Comparison of ENCODE assay signal across 14 cellular contexts in genomic region chr11:69480547-69481392, GRCh38. TPM values are rescaled to one million over a fixed set of nuclear protein-coding genes. Genes with fewer than 3 reads are reported as not detected.
DNase-seq lines count a peak whose midpoint lies in the region; ATAC-seq and TF ChIP-seq lines count a peak whose summit lies in the region.
"Had no signal": no experiment of that assay in that cellular context is flagged by ENCODE, and none has a peak within 500 bp of the region (broad histone marks: within the 10 kb centered on the region; RNA-seq: fewer than 3 reads in every experiment).

No MANE protein-coding gene starts in this region.

- H3K14ac ChIP-seq in neuronal stem cell (ENCODE audit: low read length) = no peak overlapping the region

- no peaks in the 10 kb centered on the region for H3K4me1 Mint-ChIP-seq in T-helper 17 cell

- CTCF ChIA-PET in HEK293T (lab: Yijun Ruan, JAX) = no interaction called here

- ATAC-seq in Right ventricle myocardium inferior (peak; percentile 47), T-helper 17 cell (no peak), GM21528 (IDR thresholded peaks at IDR 0.05; ENCODE audit: low FRiP score, unreplicated experiment) (no peak)
- ATAC-seq: WTC11 had no signal

- peaks cover 4% of the 10 kb centered on the region for H3K27me3 Mint-ChIP-seq in T-helper 17 cell

- no peak overlapping the region for H2BK15ac ChIP-seq in neuronal stem cell (ENCODE audit: low read length)

- H3K27ac ChIP-seq in right atrium auricular region (peak overlapping the region; percentile 23 to 26), neuronal stem cell (replicated peaks; ENCODE audit: low read length) (no peak overlapping the region)

- H2BK12ac ChIP-seq in neuronal stem cell (ENCODE audit: low read length) = no peak overlapping the region

- H2AFZ ChIP-seq in neuronal stem cell (ENCODE audit: low read length) = no peak overlapping the region

- peaks cover 0 to 38% of the 10 kb centered on the region in 2 donors for H3K4me1 ChIP-seq in right atrium auricular region
- peaks cover 12 to 18% of the 10 kb centered on the region in 2 donors for H3K4me1 ChIP-seq in neuronal stem cell (ENCODE audit: control insufficient read depth in 2 of 2, insufficient read depth in 1 of 2, low read depth in 1 of 2, low read length in 2 of 2)

- H3K79me1 ChIP-seq in neuronal stem cell (ENCODE audit: low read depth, low read length) = no peaks in the 10 kb centered on the region

- H3K27ac Mint-ChIP-seq in T-helper 17 cell = no peak overlapping the region
- H3K27ac Mint-ChIP-seq: WTC11 had no signal

- peak; percentile 86 for DNase-seq in Right ventricle myocardium inferior (ENCODE audit: missing footprints)
- no peak for DNase-seq in cardiac septum (ENCODE audit: low spot score)
- DNase-seq in right atrium auricular region (ENCODE audit: low spot score) = no peak
- no peak for DNase-seq in neuronal stem cell (ENCODE audit: low spot score)
- DNase-seq in SHP77 (lab: John Stamatoyannopoulos, UW) = no peak
- DNase-seq in T-helper 17 cell = no peak
- DNase-seq in HEK293T (ENCODE audit: extremely low spot score) = no peak
- DNase-seq: H9, MM.1S, NCI-H2171 treated with DMSO at 0.1 percent for 48 hours had no signal

- H2BK120ac ChIP-seq in neuronal stem cell (ENCODE audit: low read depth, low read length) = peak overlapping the region; percentile 16

- H3K4me3 ChIP-seq in right atrium auricular region (no peak overlapping the region), neuronal stem cell (ENCODE audit: low read length in 2 of 2) (no peak overlapping the region)

- no peak overlapping the region for H4K91ac ChIP-seq in neuronal stem cell (ENCODE audit: low read depth, low read length, poor library complexity)

- peak overlapping the region; percentile 75 for H3K23ac ChIP-seq in neuronal stem cell (ENCODE audit: low read depth, low read length, poor library complexity)

- H2BK5ac ChIP-seq in neuronal stem cell (ENCODE audit: low read length) = peak overlapping the region; percentile 32

- no peak overlapping the region for H3K4me3 Mint-ChIP-seq in T-helper 17 cell
- H3K4me3 Mint-ChIP-seq: H9, nephron, WTC11 had no signal

- no peak overlapping the region for H4K8ac ChIP-seq in neuronal stem cell (ENCODE audit: low read depth, low read length)

- no peak overlapping the region for H3K4ac ChIP-seq in neuronal stem cell (ENCODE audit: low read length)

- no peaks in the 10 kb centered on the region for H3K27me3 ChIP-seq in right atrium auricular region
- no peaks in the 10 kb centered on the region for H3K27me3 ChIP-seq in neuronal stem cell (ENCODE audit: control insufficient read depth in 3 of 3, insufficient read depth in 3 of 3, low read depth in 1 of 3, low read length in 3 of 3)

- POLR2A ChIA-PET in HEK293T (lab: Yijun Ruan, JAX) = no interaction called here

- H3K36me3 Mint-ChIP-seq in T-helper 17 cell (ENCODE audit: low read depth) = no peaks in the 10 kb centered on the region
- H3K36me3 Mint-ChIP-seq: WTC11 had no signal

- intact Hi-C loops in Right ventricle myocardium inferior (cut with DNase I) = no loop called here
- intact Hi-C loops in cardiac septum (cut with DNase I) = no loop called here

- no peak overlapping the region for H3K4me2 ChIP-seq in neuronal stem cell (ENCODE audit: insufficient read depth, low read length, poor library complexity, severe bottlenecking)

- no peaks in the 10 kb centered on the region for H3K9me3 ChIP-seq in right atrium auricular region
- no peaks in the 10 kb centered on the region for H3K9me3 ChIP-seq in neuronal stem cell (replicated peaks in 1 of 2; ENCODE audit: control insufficient read depth in 2 of 2, insufficient read depth in 1 of 2, low read depth in 1 of 2, low read length in 2 of 2)
- no peaks in the 10 kb centered on the region for H3K9me3 ChIP-seq in T-helper 17 cell (ENCODE audit: control insufficient read depth, low read length, poor library complexity, severe bottlenecking)

- peak overlapping the region; percentile 66 for H3K18ac ChIP-seq in neuronal stem cell (ENCODE audit: low read length)

- H3K9ac ChIP-seq in neuronal stem cell (ENCODE audit: low read depth, low read length, poor library complexity) = peak overlapping the region; percentile 21

- TF ChIP-seq CTCF in right atrium auricular region (IDR thresholded peaks at IDR 0.05) = no peak

- WGBS in neuronal stem cell (ENCODE audit: extremely low coverage in 2 of 2, insufficient read length in 2 of 2, insufficient replicate concordance in 1 of 2), 2 donors = no CpG with 5 or more reads among the region's 13 CpGs

- H3K36me3 ChIP-seq in right atrium auricular region = no peaks in the 10 kb centered on the region
- no peaks in the 10 kb centered on the region for H3K36me3 ChIP-seq in neuronal stem cell (replicated peaks in 1 of 2; ENCODE audit: control insufficient read depth in 2 of 2, insufficient read depth in 2 of 2, low read length in 2 of 2)

- H2AK5ac ChIP-seq in neuronal stem cell (ENCODE audit: low read depth, low read length) = peak overlapping the region; percentile 39

TF ChIP-seq in HEK293T, 16 proteins besides CTCF, POLR2A, EP300 and RAD21:
- no peak for TF ChIP-seq PKNOX1 (IDR thresholded peaks at IDR 0.05)
- TF ChIP-seq CTBP1 (IDR thresholded peaks at IDR 0.05; ENCODE audit: borderline replicate concordance) = no peak
- no peak for TF ChIP-seq HDGF (IDR thresholded peaks at IDR 0.05; ENCODE audit: borderline replicate concordance)
- no peak for TF ChIP-seq ELF4 (IDR thresholded peaks at IDR 0.05)
- TF ChIP-seq ARNT (IDR thresholded peaks at IDR 0.05) = no peak
- no peak for TF ChIP-seq FOXM1 (IDR thresholded peaks at IDR 0.05; ENCODE audit: borderline replicate concordance)
- TF ChIP-seq BHLHE40 (IDR thresholded peaks at IDR 0.05; ENCODE audit: borderline replicate concordance) = no peak
- TF ChIP-seq ZNF384 (IDR thresholded peaks at IDR 0.05) = no peak
- no peak for TF ChIP-seq L3MBTL2 (conservative IDR thresholded peaks at IDR 0.05)
- TF ChIP-seq FOXA1 (IDR thresholded peaks at IDR 0.05) = no peak
- no peak for TF ChIP-seq FOXK2 (IDR thresholded peaks at IDR 0.05)
- no peak for TF ChIP-seq SP1 (IDR thresholded peaks at IDR 0.05)
- no peak for TF ChIP-seq TARDBP (IDR thresholded peaks at IDR 0.05)
- no peak for TF ChIP-seq LEF1 (IDR thresholded peaks at IDR 0.05; ENCODE audit: borderline replicate concordance)
- no peak for TF ChIP-seq NFRKB (IDR thresholded peaks at IDR 0.05)
- TF ChIP-seq SUZ12 (IDR thresholded peaks at IDR 0.05) = no peak

RNA-seq across cellular contexts. Expression of gene LINC01488, which starts 0.7 kb away (rescaled TPM):
- 0.08 TPM for total RNA-seq in Right ventricle myocardium inferior
- 0.19 TPM for total RNA-seq in cardiac septum
- total RNA-seq in right atrium auricular region = not detected
- polyA plus RNA-seq in neuronal stem cell (2013, experiment 1 of 2) = 0.06 TPM
- 0.01 TPM for polyA plus RNA-seq in neuronal stem cell (2013, experiment 2 of 2)
- not detected for total RNA-seq in T-helper 17 cell
- total RNA-seq: fibroblast of lung, H9, WTC11 had no signal
- polyA plus RNA-seq: fibroblast of lung had no signal
